27 cellular contexts compared by ENCODE assay signal in genomic region chr13:71577127-71577526, GRCh38.
A peak's percentile ranks its signal among the peaks of the same experiment; 100 is the strongest.
DNase-seq lines count a peak whose midpoint lies in the region; ATAC-seq and TF ChIP-seq lines count a peak whose summit lies in the region.
"Had no signal": no experiment of that assay in that cellular context is flagged by ENCODE, and none has a peak within 500 bp of the region (broad histone marks: within the 10 kb centered on the region; RNA-seq: fewer than 3 reads in every experiment).

No MANE protein-coding gene starts in this region.

- H3K23me2 ChIP-seq in H9 (ENCODE audit: insufficient read length, low read depth, low read length, poor library complexity, severe bottlenecking), result no peaks in the 10 kb centered on the region

- DNase-seq in Caki2 (ENCODE audit: low read depth), result peak; percentile 13
- peak; percentile 41 for DNase-seq in choroid plexus epithelial cell (ENCODE audit: low read depth)
- DNase-seq in kidney tubule cell (ENCODE audit: low spot score), result peak; percentile 85
- no peak for DNase-seq in activated CD4-positive, alpha-beta T cell treated with anti-CD3 and anti-CD28 coated beads, Interleukin-2, amount 10 ng/mL, durations not matched to agents 24 days and 14 days
- DNase-seq in T-helper 9 cell, result no peak
- no peak for DNase-seq in H9
- DNase-seq: activated B cell treated with CpG ODN at 0.5 μM for 24 hours; activated CD4-positive, alpha-beta T cell treated with anti-CD3 and anti-CD28 coated beads, Interleukin-2, amount 50 U/mL, for 48 hours; BE2C; effector memory CD8-positive, alpha-beta T cell; H7; kidney; NCI-H1105; NCI-H2029; NCI-H2227 treated with DMSO at 0.1 percent for 48 hours; occipital lobe; stimulated activated CD4-positive, alpha-beta T cell treated with anti-CD3 and anti-CD28 coated beads, Interleukin-4, amount 100 ng/mL, for 4 hours; stimulated activated naive CD4-positive, alpha-beta T cell treated with Interleukin-2 at 50 U/mL for 16 hours; testis; uterus had no signal

- H3K4me1 ChIP-seq in OCI-LY3 (ENCODE audit: low read length) (no peaks in the 10 kb centered on the region), H9 (ENCODE audit: insufficient read depth, low read length) (no peaks in the 10 kb centered on the region)
- H3K4me1 ChIP-seq: A549, testis, uterus had no signal

- H3K4me3 ChIP-seq in OCI-LY3 (ENCODE audit: low read length) (no peak overlapping the region), choroid plexus epithelial cell (ENCODE audit: low read depth, low read length) (no peak overlapping the region)
- H3K4me3 ChIP-seq: A549, coronary artery, testis, uterus had no signal

- H2BK15ac ChIP-seq in H9 (ENCODE audit: low read depth, low read length), result no peak overlapping the region

- H3K79me2 ChIP-seq in OCI-LY3 (ENCODE audit: low read length) (no peaks in the 10 kb centered on the region), H9 (ENCODE audit: insufficient read depth, low read length) (no peaks in the 10 kb centered on the region)

- H4K20me1 ChIP-seq in OCI-LY3 (ENCODE audit: insufficient read depth, low read length), result no peaks in the 10 kb centered on the region
- H4K20me1 ChIP-seq in H9 (ENCODE audit: control insufficient read depth, insufficient read depth, insufficient read length), result no peaks in the 10 kb centered on the region

- no peak overlapping the region for H3T11ph ChIP-seq in H9 (ENCODE audit: low read length)

- in situ Hi-C loops in Caki2 (cut with HindIII; ENCODE audit: low pct_unique_long_range_greater_than_20kb, low sequenced_read_pairs), result no loop called here

- H3K27ac Mint-ChIP-seq in activated CD4-positive, alpha-beta T cell treated with anti-CD3 and anti-CD28 coated beads, Interleukin-2, amount 10 ng/mL, durations not matched to agents 24 days and 14 days, result no peak overlapping the region
- no peak overlapping the region for H3K27ac Mint-ChIP-seq in H9
- H3K27ac Mint-ChIP-seq: activated B cell treated with CpG ODN at 0.5 μM for 24 hours; activated naive CD8-positive, alpha-beta T cell; activated T-helper 2 cell treated with anti-CD3 and anti-CD28 coated beads, Interferon-gamma antibody, Interleukin-2, Interleukin-4, amounts not matched to agents 10 μg/mL and 5 μg/mL and 100 μg/mL, durations not matched to agents 14 hours and 24 hours and 36 hours; brain; effector memory CD8-positive, alpha-beta T cell had no signal

- H3K4me1 Mint-ChIP-seq in activated CD4-positive, alpha-beta T cell treated with anti-CD3 and anti-CD28 coated beads, Interleukin-2, amount 10 ng/mL, durations not matched to agents 24 days and 14 days, result no peaks in the 10 kb centered on the region
- no peaks in the 10 kb centered on the region for H3K4me1 Mint-ChIP-seq in H9
- H3K4me1 Mint-ChIP-seq: activated B cell treated with CpG ODN at 0.5 μM for 24 hours had no signal

- no peaks in the 10 kb centered on the region for H3K9me3 Mint-ChIP-seq in activated CD4-positive, alpha-beta T cell treated with anti-CD3 and anti-CD28 coated beads, Interleukin-2, amount 10 ng/mL, durations not matched to agents 24 days and 14 days
- H3K9me3 Mint-ChIP-seq in H9, result no peaks in the 10 kb centered on the region
- H3K9me3 Mint-ChIP-seq: activated B cell treated with CpG ODN at 0.5 μM for 24 hours; activated T-helper 2 cell treated with anti-CD3 and anti-CD28 coated beads, Interferon-gamma antibody, Interleukin-2, Interleukin-4, amounts not matched to agents 10 μg/mL and 5 μg/mL and 100 μg/mL, durations not matched to agents 14 hours and 24 hours and 36 hours; brain had no signal

- H3K56ac ChIP-seq in H9 (ENCODE audit: insufficient read length, low read depth, low read length), result no peak overlapping the region

- no peak overlapping the region for H3K18ac ChIP-seq in H9 (ENCODE audit: insufficient read length, low read depth, low read length)

- TF ChIP-seq CTCF in OCI-LY3 (IDR thresholded peaks at IDR 0.05; ENCODE audit: low read depth, low read length) (no peak), choroid plexus epithelial cell (conservative IDR thresholded peaks at IDR 0.05; ENCODE audit: low read depth, low read length) (no peak), H9 (conservative IDR thresholded peaks at IDR 0.05) (no peak)

- H3K9me3 ChIP-seq in OCI-LY3 (ENCODE audit: insufficient read depth, low read length) (no peaks in the 10 kb centered on the region), H9 (ENCODE audit: control insufficient read depth, low read depth, low read length) (no peaks in the 10 kb centered on the region)
- H3K9me3 ChIP-seq: A549, BE2C, testis, uterus had no signal

- H2BK20ac ChIP-seq in H9 (ENCODE audit: low read depth, low read length, poor library complexity, severe bottlenecking), result no peak overlapping the region

- no peak overlapping the region for H4K91ac ChIP-seq in H9 (ENCODE audit: insufficient read length, low read depth, low read length)

- H4K8ac ChIP-seq in H9 (replicated peaks; ENCODE audit: insufficient read length, low read depth, low read length), result no peak overlapping the region

- H3K9ac ChIP-seq in OCI-LY3 (ENCODE audit: low read length) (no peak overlapping the region), H9 (ENCODE audit: extremely low read depth, insufficient read length, low read length) (no peak overlapping the region)

- H2AK5ac ChIP-seq in H9 (ENCODE audit: insufficient read length, low read length), result no peak overlapping the region

- no peak overlapping the region for H2BK5ac ChIP-seq in H9 (ENCODE audit: insufficient read length, low read length)

- H3K27me3 Mint-ChIP-seq in activated CD4-positive, alpha-beta T cell treated with anti-CD3 and anti-CD28 coated beads, Interleukin-2, amount 10 ng/mL, durations not matched to agents 24 days and 14 days, result no peaks in the 10 kb centered on the region
- no peaks in the 10 kb centered on the region for H3K27me3 Mint-ChIP-seq in H9 (ENCODE audit: low read depth)
- H3K27me3 Mint-ChIP-seq: activated B cell treated with CpG ODN at 0.5 μM for 24 hours; activated naive CD8-positive, alpha-beta T cell; brain; effector memory CD8-positive, alpha-beta T cell had no signal

- peak overlapping the region; percentile 68; the same call in 1 of the 2 replicates for H2AFZ ChIP-seq in OCI-LY3 (ENCODE audit: low read depth, low read length)
- no peak overlapping the region for H2AFZ ChIP-seq in H9 (ENCODE audit: low read length)

- no peak for ATAC-seq in GM21367 (IDR thresholded peaks at IDR 0.05; ENCODE audit: unreplicated experiment)
- ATAC-seq: A549; effector memory CD8-positive, alpha-beta T cell had no signal

- H3K4me2 ChIP-seq in OCI-LY3 (ENCODE audit: low read length) (no peak overlapping the region), H9 (ENCODE audit: insufficient read depth, insufficient read length, low read length) (no peak overlapping the region)
- H3K4me2 ChIP-seq: A549 had no signal

- intact Hi-C loops in activated CD4-positive, alpha-beta T cell treated with anti-CD3 and anti-CD28 coated beads, Interleukin-2, amount 10 ng/mL, durations not matched to agents 24 days and 14 days (cut with micrococcal nuclease), result no loop called here

- no peak overlapping the region for H3K14ac ChIP-seq in H9 (ENCODE audit: insufficient read depth, low read length)

- H3K79me1 ChIP-seq in H9 (ENCODE audit: insufficient read depth, low read depth, low read length, poor library complexity, severe bottlenecking), result no peaks in the 10 kb centered on the region

- H3K36me3 Mint-ChIP-seq in activated CD4-positive, alpha-beta T cell treated with anti-CD3 and anti-CD28 coated beads, Interleukin-2, amount 10 ng/mL, durations not matched to agents 24 days and 14 days (ENCODE audit: low read depth), result no peaks in the 10 kb centered on the region
- no peaks in the 10 kb centered on the region for H3K36me3 Mint-ChIP-seq in H9 (ENCODE audit: insufficient read depth in 1 of 3, low read depth in 3 of 3)
- H3K36me3 Mint-ChIP-seq: activated naive CD8-positive, alpha-beta T cell had no signal

- no CpG with 5 or more reads among the region's 2 CpGs for WGBS in H9 (ENCODE audit: extremely low coverage, insufficient read length, low lambda C conversion rate)

- no peak overlapping the region for H3K23ac ChIP-seq in H9 (ENCODE audit: insufficient read length, low read depth, low read length)

- no peaks in the 10 kb centered on the region for H3K36me3 ChIP-seq in OCI-LY3 (replicated peaks; ENCODE audit: low read depth, low read length)
- H3K36me3 ChIP-seq: BE2C, uterus had no signal

- H3K27me3 ChIP-seq in OCI-LY3 (ENCODE audit: low read depth, low read length), result no peaks in the 10 kb centered on the region
- H3K27me3 ChIP-seq in H9 (ENCODE audit: insufficient read depth, low read length), result no peaks in the 10 kb centered on the region
- H3K27me3 ChIP-seq: BE2C, testis, uterus had no signal

- H3K27ac ChIP-seq in OCI-LY3 (ENCODE audit: low read length), result no peak overlapping the region
- no peak overlapping the region for H3K27ac ChIP-seq in H9 (ENCODE audit: insufficient read length, low read depth, low read length)
- H3K27ac ChIP-seq: A549, coronary artery, testis, uterus had no signal

- H2BK120ac ChIP-seq in H9 (ENCODE audit: low read depth, low read length, poor library complexity, severe bottlenecking), result no peak overlapping the region

- no peak overlapping the region for H4K5ac ChIP-seq in H9 (ENCODE audit: insufficient read length, low read depth, low read length)

- H2BK12ac ChIP-seq in H9 (ENCODE audit: insufficient read length, low read depth, low read length), result no peak overlapping the region

- H3K4me3 Mint-ChIP-seq in activated CD4-positive, alpha-beta T cell treated with anti-CD3 and anti-CD28 coated beads, Interleukin-2, amount 10 ng/mL, durations not matched to agents 24 days and 14 days, result no peak overlapping the region
- no peak overlapping the region for H3K4me3 Mint-ChIP-seq in H9
- H3K4me3 Mint-ChIP-seq: activated B cell treated with CpG ODN at 0.5 μM for 24 hours; activated naive CD8-positive, alpha-beta T cell; brain; effector memory CD8-positive, alpha-beta T cell had no signal

- no peak overlapping the region for H3K4ac ChIP-seq in H9 (ENCODE audit: low read depth, low read length)

Comparison
In these comparisons a context has a peak if more than half of its experiments do, and no peak if none do; other contexts are left out.
1. DNase-seq: peak in Caki2 (single experiment), choroid plexus epithelial cell (single experiment) and kidney tubule cell (single experiment); none in activated CD4-positive, alpha-beta T cell treated with anti-CD3 and anti-CD28 coated beads, Interleukin-2, amount 10 ng/mL, durations not matched to agents 24 days and 14 days (single experiment), T-helper 9 cell (single experiment) and H9 (single experiment).